In the genomic region with DNA sequence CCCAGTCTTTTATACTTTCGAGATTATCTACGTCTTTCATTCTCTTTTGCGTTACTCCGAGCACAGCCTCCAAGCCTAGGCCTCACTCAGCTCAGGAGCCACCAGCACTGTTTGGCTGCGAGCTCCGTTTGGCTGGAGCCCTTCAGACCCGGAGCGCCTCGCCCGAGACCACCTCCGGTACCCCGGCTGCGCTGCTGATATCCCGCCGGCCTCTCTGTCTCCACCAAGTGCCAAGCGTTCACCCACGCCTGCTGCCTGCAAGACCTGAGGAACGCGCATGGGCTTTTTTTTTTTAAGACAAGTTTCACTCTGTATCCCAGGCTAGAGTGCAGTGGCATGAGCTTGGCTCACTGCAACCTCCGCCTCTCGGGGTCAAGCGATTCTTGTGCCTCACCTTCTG, we compare ENCODE assay signal across 6 cellular contexts.
"Had no signal": no experiment of that assay in that cellular context is flagged by ENCODE, and none has a peak within 500 bp of the region (broad histone marks: within the 10 kb centered on the region; RNA-seq: fewer than 3 reads in every experiment).

No MANE protein-coding gene starts in this region.

- H3K4me1 Mint-ChIP-seq: H9 had no signal

- H3K27ac ChIP-seq: GM23248 had no signal

- H3K27me3 Mint-ChIP-seq: IgD-negative memory B cell had no signal

- H3K4me3 Mint-ChIP-seq: H9 had no signal

- DNase-seq: GM23248, GOT3, H9, HCEC 1CT, KBM-7 had no signal

- H3K27ac Mint-ChIP-seq: H9, IgD-negative memory B cell had no signal

- H3K9ac ChIP-seq: GM23248 had no signal

- H3K4me3 ChIP-seq: GM23248 had no signal
